Comparison of ENCODE assay signal across 16 cellular contexts in the genomic region with DNA sequence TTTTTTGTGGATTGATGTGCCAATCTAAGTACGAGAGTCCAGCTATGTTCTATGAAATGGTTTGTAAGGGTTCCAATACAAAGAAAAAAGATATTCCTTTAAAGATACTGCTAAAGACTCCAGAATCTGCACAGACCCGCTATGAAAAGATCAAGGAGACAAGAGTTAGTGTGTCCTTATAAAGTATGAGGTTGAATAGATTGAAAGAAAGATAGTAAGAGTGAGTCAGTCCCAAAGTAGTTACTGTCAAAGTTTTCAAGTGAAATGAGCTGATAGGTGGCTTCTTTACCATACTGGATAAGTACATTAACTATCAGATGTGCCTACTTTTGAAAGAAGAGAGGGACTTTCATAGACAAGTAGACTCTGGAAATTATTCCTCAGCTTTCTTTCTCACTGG.
"Had no signal": no experiment of that assay in that cellular context is flagged by ENCODE, and none has a peak within 500 bp of the region (broad histone marks: within the 10 kb centered on the region; RNA-seq: fewer than 3 reads in every experiment).

No MANE protein-coding gene starts in this region.

- H3K9me3 Mint-ChIP-seq: activated T-cell treated with anti-CD3 and anti-CD28 coated beads, Interleukin-2, amount 50 U/mL, for 24 hours; naive thymus-derived CD8-positive, alpha-beta T cell; stimulated activated effector memory CD8-positive, alpha-beta T cell treated with anti-CD3 and anti-CD28 coated beads, Interleukin-12 subunit alpha, Interleukin-12 subunit beta, amount 100 ng/mL, for 72 hours had no signal

- H3K27me3 ChIP-seq: gastroesophageal sphincter, heart right ventricle, sigmoid colon had no signal

- H3K27ac Mint-ChIP-seq: activated naive CD8-positive, alpha-beta T cell; activated T-cell treated with anti-CD3 and anti-CD28 coated beads, Interleukin-2, amount 50 U/mL, for 24 hours; naive thymus-derived CD8-positive, alpha-beta T cell; stimulated activated effector memory CD8-positive, alpha-beta T cell treated with anti-CD3 and anti-CD28 coated beads, Interleukin-12 subunit alpha, Interleukin-12 subunit beta, amount 100 ng/mL, for 72 hours had no signal

- H3K9ac ChIP-seq: parathyroid adenoma had no signal

- ATAC-seq: gastroesophageal sphincter; heart right ventricle; mucosa of descending colon; naive thymus-derived CD8-positive, alpha-beta T cell; stimulated activated effector memory CD8-positive, alpha-beta T cell treated with anti-CD3 and anti-CD28 coated beads, Interleukin-12 subunit alpha, Interleukin-12 subunit beta, amount 100 ng/mL, for 72 hours had no signal

- H3K27ac ChIP-seq: gastroesophageal sphincter, heart right ventricle, parathyroid adenoma, sigmoid colon had no signal

- H3K4me3 ChIP-seq: gastroesophageal sphincter, heart right ventricle, mucosa of descending colon, sigmoid colon had no signal

- H2AFZ ChIP-seq: parathyroid adenoma had no signal

- H3K36me3 Mint-ChIP-seq: activated naive CD8-positive, alpha-beta T cell; naive thymus-derived CD8-positive, alpha-beta T cell; stimulated activated effector memory CD8-positive, alpha-beta T cell treated with anti-CD3 and anti-CD28 coated beads, Interleukin-12 subunit alpha, Interleukin-12 subunit beta, amount 100 ng/mL, for 72 hours had no signal

- DNase-seq: activated CD4-positive, alpha-beta T cell treated with anti-CD3 and anti-CD28 coated beads, Interleukin-2, amount 50 U/mL, for 4 hours; activated CD4-positive, CD25-positive, alpha-beta regulatory T cell treated with anti-CD3 and anti-CD28 coated beads, Interleukin-2, amount 50 U/mL, for 72 hours; activated gamma-delta T cell; activated T-cell treated with anti-CD3 and anti-CD28 coated beads, Interleukin-2, amount 50 U/mL, for 24 hours; anterior cingulate cortex; dermis blood vessel endothelial cell; heart right ventricle; mucosa of descending colon; naive thymus-derived CD8-positive, alpha-beta T cell; sigmoid colon; stimulated activated CD4-positive, alpha-beta T cell treated with anti-CD3 and anti-CD28 coated beads, Interleukin-12 subunit alpha, Interleukin-12 subunit beta, amount 100 ng/mL, for 4 hours; stimulated activated CD4-positive, alpha-beta T cell treated with anti-CD3 and anti-CD28 coated beads, Interleukin-2, amount 100 ng/mL, for 24 hours had no signal

- H3K9me3 ChIP-seq: gastroesophageal sphincter, heart right ventricle, mucosa of descending colon, sigmoid colon had no signal

- H3K4me3 Mint-ChIP-seq: activated naive CD8-positive, alpha-beta T cell; activated T-cell treated with anti-CD3 and anti-CD28 coated beads, Interleukin-2, amount 50 U/mL, for 24 hours; naive thymus-derived CD8-positive, alpha-beta T cell; stimulated activated effector memory CD8-positive, alpha-beta T cell treated with anti-CD3 and anti-CD28 coated beads, Interleukin-12 subunit alpha, Interleukin-12 subunit beta, amount 100 ng/mL, for 72 hours had no signal

- H3K36me3 ChIP-seq: gastroesophageal sphincter, heart right ventricle, sigmoid colon had no signal

- H3K79me2 ChIP-seq: parathyroid adenoma had no signal

- H3K4me1 ChIP-seq: gastroesophageal sphincter, heart right ventricle, parathyroid adenoma, sigmoid colon had no signal

- H3K4me1 Mint-ChIP-seq: naive thymus-derived CD8-positive, alpha-beta T cell; stimulated activated effector memory CD8-positive, alpha-beta T cell treated with anti-CD3 and anti-CD28 coated beads, Interleukin-12 subunit alpha, Interleukin-12 subunit beta, amount 100 ng/mL, for 72 hours had no signal
